Comparison of ENCODE assay signal across 28 cellular contexts in the genomic region with DNA sequence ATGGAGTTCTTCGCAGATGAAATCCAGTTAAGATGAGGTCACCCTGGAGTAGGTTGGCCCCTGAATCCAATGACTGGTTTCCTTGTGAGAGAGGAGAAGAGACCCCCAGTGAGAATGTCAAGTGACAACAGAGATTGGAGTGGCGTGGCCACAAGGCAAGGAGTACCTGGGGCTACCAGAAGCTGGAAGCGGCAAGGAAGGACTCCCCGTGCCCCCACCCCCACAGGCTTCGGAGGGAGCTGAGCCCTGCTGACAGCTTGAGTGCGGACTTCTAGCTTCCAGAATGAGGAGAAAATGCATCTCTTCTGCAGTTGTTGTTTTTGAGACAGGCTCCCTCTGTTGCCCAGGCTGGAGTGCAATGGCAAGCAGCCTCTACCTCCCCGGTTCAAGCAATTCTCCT.
"Had no signal": no experiment of that assay in that cellular context is flagged by ENCODE, and none has a peak within 500 bp of the region (broad histone marks: within the 10 kb centered on the region; RNA-seq: fewer than 3 reads in every experiment).

No MANE protein-coding gene starts in this region.

- H3K36me3 Mint-ChIP-seq: activated naive CD4-positive, alpha-beta T cell treated with anti-CD3 and anti-CD28 coated beads, Interleukin-2, amount 50 U/mL, for 24 hours; activated naive CD8-positive, alpha-beta T cell treated with anti-CD3 and anti-CD28 coated beads, Interleukin-2, amount 10 ng/mL, durations not matched to agents 7 days and 5 days had no signal

- H3K27me3 Mint-ChIP-seq: activated CD4-positive, alpha-beta T cell treated with anti-CD3 and anti-CD28 coated beads for 36 hours; activated CD4-positive, alpha-beta T cell treated with anti-CD3 and anti-CD28 coated beads, Interleukin-2, amount 10 ng/mL, durations not matched to agents 7 days and 5 days; activated naive CD4-positive, alpha-beta T cell treated with anti-CD3 and anti-CD28 coated beads, Interleukin-2, amount 50 U/mL, for 24 hours; activated naive CD8-positive, alpha-beta T cell treated with anti-CD3 and anti-CD28 coated beads, Interleukin-2, amount 10 ng/mL, durations not matched to agents 7 days and 5 days had no signal

- H3K4me3 Mint-ChIP-seq: activated CD4-positive, alpha-beta T cell treated with anti-CD3 and anti-CD28 coated beads for 36 hours; activated CD4-positive, alpha-beta T cell treated with anti-CD3 and anti-CD28 coated beads, Interleukin-2, amount 10 ng/mL, durations not matched to agents 7 days and 5 days; activated CD8-positive, alpha-beta T cell treated with anti-CD3 and anti-CD28 coated beads, Interleukin-2, amount 10 ng/mL, durations not matched to agents 7 days and 5 days; activated naive CD4-positive, alpha-beta T cell treated with anti-CD3 and anti-CD28 coated beads, Interleukin-2, amount 50 U/mL, for 24 hours; activated naive CD8-positive, alpha-beta T cell treated with anti-CD3 and anti-CD28 coated beads, Interleukin-2, amount 10 ng/mL, durations not matched to agents 7 days and 5 days; activated T-cell treated with anti-CD3 and anti-CD28 coated beads, Interleukin-2, amount 50 U/mL, for 4 hours; activated T-helper 1 cell treated with anti-CD3 and anti-CD28 coated beads, Interleukin-12 subunit alpha, Interleukin-12 subunit beta, Interleukin-2, Interleukin-4 antibody, amounts not matched to agents 30 ng/mL and 10 ng/mL and 1 ng/mL, durations not matched to agents 14 hours and 24 hours and 36 hours had no signal

- DNase-seq: activated CD4-positive, alpha-beta T cell treated with anti-CD3 and anti-CD28 coated beads for 36 hours; activated CD4-positive, alpha-beta T cell treated with anti-CD3 and anti-CD28 coated beads, Interleukin-2, amount 10 ng/mL, durations not matched to agents 7 days and 5 days; activated CD4-positive, alpha-beta T cell treated with anti-CD3 and anti-CD28 coated beads, Interleukin-2, amount 50 U/mL, for 48 hours; activated CD8-positive, alpha-beta T cell treated with anti-CD3 and anti-CD28 coated beads, Interleukin-2, amount 10 ng/mL, durations not matched to agents 7 days and 5 days; activated gamma-delta T cell; activated naive CD4-positive, alpha-beta T cell treated with Interleukin-2 at 50 U/mL for 16 hours; activated naive CD8-positive, alpha-beta T cell treated with anti-CD3 and anti-CD28 coated beads, Interleukin-2, amount 10 ng/mL, durations not matched to agents 7 days and 5 days; activated T-cell treated with anti-CD3 and anti-CD28 coated beads for 4 hours; activated T-cell treated with anti-CD3 and anti-CD28 coated beads, Interleukin-2, amount 50 U/mL, for 4 hours; amygdala; Kasumi-1; KG1; MG63; NCI-H1048; NCI-H1105 treated with DMSO at 0.1 percent for 48 hours; NCI-H1436; NCI-H1694; NCI-H1930; NCI-H2081 treated with DMSO at 0.1 percent for 48 hours; NCI-H226; NCI-H524 treated with DMSO at 0.1 percent for 48 hours; SHP77; SJCRH30; T1000 had no signal

- H3K9me3 Mint-ChIP-seq: activated CD4-positive, alpha-beta T cell treated with anti-CD3 and anti-CD28 coated beads, Interleukin-2, amount 10 ng/mL, durations not matched to agents 7 days and 5 days; activated naive CD4-positive, alpha-beta T cell treated with anti-CD3 and anti-CD28 coated beads, Interleukin-2, amount 50 U/mL, for 24 hours; activated naive CD8-positive, alpha-beta T cell treated with anti-CD3 and anti-CD28 coated beads, Interleukin-2, amount 10 ng/mL, durations not matched to agents 7 days and 5 days; activated T-cell treated with anti-CD3 and anti-CD28 coated beads, Interleukin-2, amount 50 U/mL, for 4 hours; activated T-helper 1 cell treated with anti-CD3 and anti-CD28 coated beads, Interleukin-12 subunit alpha, Interleukin-12 subunit beta, Interleukin-2, Interleukin-4 antibody, amounts not matched to agents 30 ng/mL and 10 ng/mL and 1 ng/mL, durations not matched to agents 14 hours and 24 hours and 36 hours had no signal

- ATAC-seq: activated CD4-positive, alpha-beta T cell treated with anti-CD3 and anti-CD28 coated beads for 36 hours; activated CD4-positive, CD25-positive, alpha-beta regulatory T cell treated with anti-CD3 and anti-CD28 coated beads, Interleukin-2, amount 50 U/mL, for 24 hours; activated CD8-positive, alpha-beta T cell treated with anti-CD3 and anti-CD28 coated beads, Interleukin-2, amount 10 ng/mL, durations not matched to agents 7 days and 5 days; activated T-cell treated with anti-CD3 and anti-CD28 coated beads, Interleukin-2, amount 50 U/mL, for 4 hours; Panc1 had no signal

- H3K4me1 Mint-ChIP-seq: activated CD4-positive, alpha-beta T cell treated with anti-CD3 and anti-CD28 coated beads for 36 hours; activated CD4-positive, alpha-beta T cell treated with anti-CD3 and anti-CD28 coated beads, Interleukin-2, amount 10 ng/mL, durations not matched to agents 7 days and 5 days; activated naive CD4-positive, alpha-beta T cell treated with anti-CD3 and anti-CD28 coated beads, Interleukin-2, amount 50 U/mL, for 24 hours had no signal

- H3K27ac Mint-ChIP-seq: activated CD4-positive, alpha-beta T cell treated with anti-CD3 and anti-CD28 coated beads for 36 hours; activated CD4-positive, alpha-beta T cell treated with anti-CD3 and anti-CD28 coated beads, Interleukin-2, amount 10 ng/mL, durations not matched to agents 7 days and 5 days; activated CD8-positive, alpha-beta T cell treated with anti-CD3 and anti-CD28 coated beads, Interleukin-2, amount 10 ng/mL, durations not matched to agents 7 days and 5 days; activated naive CD4-positive, alpha-beta T cell treated with anti-CD3 and anti-CD28 coated beads, Interleukin-2, amount 50 U/mL, for 24 hours; activated naive CD8-positive, alpha-beta T cell treated with anti-CD3 and anti-CD28 coated beads, Interleukin-2, amount 10 ng/mL, durations not matched to agents 7 days and 5 days; activated T-helper 1 cell treated with anti-CD3 and anti-CD28 coated beads, Interleukin-12 subunit alpha, Interleukin-12 subunit beta, Interleukin-2, Interleukin-4 antibody, amounts not matched to agents 30 ng/mL and 10 ng/mL and 1 ng/mL, durations not matched to agents 14 hours and 24 hours and 36 hours had no signal
